ENCODE assay signal across 10 cellular contexts in the genomic region with DNA sequence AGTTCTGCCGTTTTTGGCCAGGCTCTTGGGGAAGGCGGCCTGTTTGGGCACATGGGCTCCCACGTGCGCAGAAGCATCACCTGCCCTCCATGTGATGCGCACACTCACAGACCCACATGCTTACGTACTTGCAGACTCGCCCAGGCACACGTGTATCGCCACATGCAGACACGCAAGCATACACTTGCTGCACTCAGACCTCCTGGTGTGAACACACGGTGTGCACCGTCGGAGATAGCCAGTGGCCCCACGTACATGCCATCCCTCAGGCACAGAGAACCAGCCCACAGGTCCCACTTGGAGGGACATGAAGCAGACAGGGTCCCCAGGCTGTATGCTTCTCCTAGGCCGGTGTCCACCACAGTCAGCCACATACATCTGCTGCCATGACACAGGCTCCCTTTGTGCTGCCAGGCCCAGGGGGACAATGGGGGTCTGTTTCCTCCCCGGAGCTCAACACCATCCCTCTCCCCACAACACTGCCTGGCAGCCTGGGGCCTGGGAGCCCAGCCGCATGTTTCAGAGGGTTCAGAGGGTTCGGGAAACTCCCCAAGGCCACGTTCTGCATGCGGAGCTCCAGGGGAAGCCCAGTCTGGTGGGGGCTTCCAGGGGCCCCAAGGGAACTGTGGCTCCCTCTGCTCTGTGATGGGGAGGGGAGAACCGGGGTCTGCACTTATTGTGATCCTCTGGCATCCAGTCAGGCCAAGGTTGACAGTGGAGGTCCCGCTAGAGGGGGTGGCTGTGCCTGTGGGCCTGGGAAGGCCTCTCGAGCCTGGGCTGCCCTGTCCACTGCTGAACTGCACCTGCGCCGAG.
DNase-seq lines count a peak whose midpoint lies in the region; ATAC-seq and TF ChIP-seq lines count a peak whose summit lies in the region.
"Had no signal": no experiment of that assay in that cellular context is flagged by ENCODE, and none has a peak within 500 bp of the region (broad histone marks: within the 10 kb centered on the region; RNA-seq: fewer than 3 reads in every experiment).

No MANE protein-coding gene starts in this region.

- peak; percentile 52 for DNase-seq in GM10248 (ENCODE audit: extremely low spot score)
- DNase-seq in NCI-H345 treated with DMSO at 0.1 percent for 48 hours (lab: John Stamatoyannopoulos, UW; ENCODE audit: unreplicated experiment): peak; percentile 38
- peak; percentile 72 to 95 (median 88) for DNase-seq in head of caudate nucleus
- peak; percentile 39 for DNase-seq in retina
- DNase-seq in HT-29 (ENCODE audit: low spot score): no peak
- no peak for DNase-seq in natural killer cell
- DNase-seq: CD8-positive, alpha-beta T cell; NCI-H526 treated with DMSO at 0.1 percent for 48 hours had no signal

- H3K27ac Mint-ChIP-seq in natural killer cell: no peak overlapping the region
- H3K27ac Mint-ChIP-seq: CD8-positive, alpha-beta T cell had no signal

- TF ChIP-seq CTCF in GM10248 (IDR thresholded peaks at IDR 0.05; ENCODE audit: control extremely low read depth, extremely low read depth, low read depth, missing control alignments) (no peak), natural killer cell (IDR thresholded peaks at IDR 0.05) (no peak)

- no peak overlapping the region for H3K4me3 Mint-ChIP-seq in natural killer cell
- H3K4me3 Mint-ChIP-seq: CD8-positive, alpha-beta T cell had no signal

- intact Hi-C loops in head of caudate nucleus (cut with DNase I): no loop called here
- intact Hi-C loops in natural killer cell (cut with micrococcal nuclease): no loop called here

- CTCF ChIA-PET in GM10248 (lab: Yijun Ruan, JAX): interaction anchor here (1.1 to 2.3 kb wide), 2 partner anchors 9 to 17 kb away, joined by 3 to 7 read pairs; no protein-coding TSS in a partner anchor

- H3K4me1 Mint-ChIP-seq in natural killer cell: no peaks in the 10 kb centered on the region

- POLR2A ChIA-PET in GM10248 (lab: Yijun Ruan, JAX): no interaction called here

- no peaks in the 10 kb centered on the region for H3K36me3 Mint-ChIP-seq in natural killer cell
- H3K36me3 Mint-ChIP-seq: CD8-positive, alpha-beta T cell had no signal

- ATAC-seq in GM19452 (IDR thresholded peaks at IDR 0.05; ENCODE audit: unreplicated experiment): no peak
- no peak for ATAC-seq in GM21528 (IDR thresholded peaks at IDR 0.05; ENCODE audit: low FRiP score, unreplicated experiment)
- no peak for ATAC-seq in natural killer cell
- ATAC-seq: CD8-positive, alpha-beta T cell had no signal

- no peaks in the 10 kb centered on the region for H3K27me3 Mint-ChIP-seq in natural killer cell (ENCODE audit: low read depth in 2 of 2)

- peaks cover 0 to 2% of the 10 kb centered on the region in 2 donors for H3K9me3 Mint-ChIP-seq in natural killer cell

Comparison
In these comparisons a context has a peak if more than half of its experiments do, and no peak if none do; other contexts are left out.
1. DNase-seq: peak in GM10248 (single experiment), NCI-H345 treated with DMSO at 0.1 percent for 48 hours (single experiment), head of caudate nucleus (42 of 42) and retina (single experiment); none in HT-29 (single experiment) and natural killer cell (single experiment).